ENCODE assay signal across 8 cellular contexts in genomic region chr17:7687908-7688807, GRCh38. TPM values are rescaled to one million over a fixed set of nuclear protein-coding genes. Genes with fewer than 3 reads are reported as not detected.
DNase-seq lines count a peak whose midpoint lies in the region; TF ChIP-seq lines count a peak whose summit lies in the region.

WRAP53 (plus strand) TSS chr17:7688477; CDS start chr17:7688649, 172 bp downstream.

- TF ChIP-seq CTCF in GM06990 (IDR thresholded peaks at IDR 0.05; ENCODE audit: insufficient read depth, low read length, poor library complexity, severe bottlenecking): peak; percentile 99

- H2AFZ ChIP-seq in neuronal stem cell (ENCODE audit: low read length): peak within 1 kb of the TSS; percentile 77

- DNase-seq in GM06990 (ENCODE audit: extremely low read depth, insufficient read length): peak; percentile 97
- peak; percentile 92 for DNase-seq in HEK293T (ENCODE audit: extremely low spot score)
- peak; percentile 98 for DNase-seq in MV-4-11 (lab: John Stamatoyannopoulos, UW)
- peak; percentile 99 for DNase-seq in SK-MEL-5 (ENCODE audit: low read depth, low spot score)
- DNase-seq in activated naive CD4-positive, alpha-beta T cell treated with Interleukin-2 at 50 U/mL for 16 hours: peak; percentile 96
- peak; percentile 98 for DNase-seq in foreskin melanocyte
- peak; percentile 99 for DNase-seq in neuronal stem cell (ENCODE audit: low spot score)
- peak; percentile 76 to 99 (median 96) for DNase-seq in substantia nigra (lab: John Stamatoyannopoulos, UW)

- H3K14ac ChIP-seq in neuronal stem cell (ENCODE audit: low read length): no peak within 1 kb of the TSS

- H3K18ac ChIP-seq in neuronal stem cell (ENCODE audit: low read length): peak within 1 kb of the TSS; percentile 57

- no peak within 1 kb of the TSS for H4K8ac ChIP-seq in neuronal stem cell (ENCODE audit: low read depth, low read length)

- peak within 1 kb of the TSS; percentile 94 for H2BK5ac ChIP-seq in neuronal stem cell (ENCODE audit: low read length)

- H3K36me3 ChIP-seq in GM06990 (ENCODE audit: control insufficient read depth, insufficient read depth, low read length) (no peaks in the 10 kb centered on the region; the same call in none of the 2 replicates), neuronal stem cell (replicated peaks in 1 of 2; ENCODE audit: control insufficient read depth in 2 of 2, insufficient read depth in 2 of 2, low read length in 2 of 2) (peaks cover 7 to 45% of the 10 kb centered on the region in 2 donors)

- H2BK120ac ChIP-seq in neuronal stem cell (ENCODE audit: low read depth, low read length): no peak within 1 kb of the TSS

- H3K79me1 ChIP-seq in neuronal stem cell (ENCODE audit: low read depth, low read length): no peaks in the 10 kb centered on the region

- H3K9me3 ChIP-seq in neuronal stem cell (replicated peaks in 1 of 2; ENCODE audit: control insufficient read depth in 2 of 2, insufficient read depth in 1 of 2, low read depth in 1 of 2, low read length in 2 of 2): no peaks in the 10 kb centered on the region

- no peaks in the 10 kb centered on the region for H3K27me3 ChIP-seq in GM06990 (replicated peaks; ENCODE audit: control insufficient read depth, insufficient read depth, low read length)
- no peaks in the 10 kb centered on the region for H3K27me3 ChIP-seq in neuronal stem cell (ENCODE audit: control insufficient read depth in 3 of 3, insufficient read depth in 3 of 3, low read depth in 1 of 3, low read length in 3 of 3)

- in situ Hi-C loops in SK-MEL-5 (cut with HindIII; ENCODE audit: low pct_unique_long_range_greater_than_20kb, low sequenced_read_pairs): no loop called here

- H3K4me1 ChIP-seq in neuronal stem cell (ENCODE audit: control insufficient read depth in 2 of 2, insufficient read depth in 1 of 2, low read depth in 1 of 2, low read length in 2 of 2): peaks cover 5 to 13% of the 10 kb centered on the region in 2 donors

- H3K9ac ChIP-seq in neuronal stem cell (ENCODE audit: low read depth, low read length, poor library complexity): peak within 1 kb of the TSS; percentile 75

- H3K4ac ChIP-seq in neuronal stem cell (ENCODE audit: low read length): no peak within 1 kb of the TSS

- H4K91ac ChIP-seq in neuronal stem cell (ENCODE audit: low read depth, low read length, poor library complexity): no peak within 1 kb of the TSS

- H3K4me2 ChIP-seq in neuronal stem cell (ENCODE audit: insufficient read depth, low read length, poor library complexity, severe bottlenecking): peak within 1 kb of the TSS; percentile 90

- peak within 1 kb of the TSS; percentile 83 for H3K23ac ChIP-seq in neuronal stem cell (ENCODE audit: low read depth, low read length, poor library complexity)

- POLR2A ChIA-PET in HEK293T (lab: Yijun Ruan, JAX): interaction anchor here (0.6 to 7.9 kb wide), 41 partner anchors 9 to 474 kb away, joined by 3 to 236 read pairs (median 7); partner anchors contain the start of genes ATP1B2, CD68, DNAH2 and EFNB3

- H2AK5ac ChIP-seq in neuronal stem cell (ENCODE audit: low read depth, low read length): peak within 1 kb of the TSS; percentile 58

- H3K27ac ChIP-seq in neuronal stem cell (replicated peaks; ENCODE audit: low read length) (peak within 1 kb of the TSS; percentile 96), substantia nigra (ENCODE audit: low read depth, low read length, poor library complexity, severe bottlenecking) (peak within 1 kb of the TSS; percentile 88)

- CTCF ChIA-PET in HEK293T (lab: Yijun Ruan, JAX): interaction anchor here (0.6 to 6.0 kb wide), 17 partner anchors 15 to 641 kb away, joined by 3 to 81 read pairs (median 4); partner anchors contain the start of genes ATP1B2, DNAH2, EFNB3 and FXR2

- no CpG with 5 or more reads among the region's 51 CpGs for WGBS in neuronal stem cell (ENCODE audit: extremely low coverage in 2 of 2, insufficient read length in 2 of 2, insufficient replicate concordance in 1 of 2), 2 donors

- no peak within 1 kb of the TSS for H2BK12ac ChIP-seq in neuronal stem cell (ENCODE audit: low read length)

- H2BK15ac ChIP-seq in neuronal stem cell (ENCODE audit: low read length): peak within 1 kb of the TSS; percentile 38

- H3K4me3 ChIP-seq in GM06990 (replicated peaks; ENCODE audit: low read depth, low read length): peak within 1 kb of the TSS; percentile 100
- H3K4me3 ChIP-seq in neuronal stem cell (ENCODE audit: low read length in 2 of 2): peak within 1 kb of the TSS; percentile 88 to 92

TF ChIP-seq in HEK293T, 16 proteins besides CTCF, POLR2A, EP300 and RAD21:
- TF ChIP-seq FOXA1 (IDR thresholded peaks at IDR 0.05) (no peak), FOXK2 (IDR thresholded peaks at IDR 0.05) (no peak), ARNT (IDR thresholded peaks at IDR 0.05) (no peak), ELF4 (IDR thresholded peaks at IDR 0.05) (0 out of 2 replicates have a peak, but pooled peaks have one; percentile 13), CTBP1 (IDR thresholded peaks at IDR 0.05; ENCODE audit: borderline replicate concordance) (no peak), TARDBP (IDR thresholded peaks at IDR 0.05) (no peak), HDGF (IDR thresholded peaks at IDR 0.05; ENCODE audit: borderline replicate concordance) (0 out of 2 replicates have a peak, but pooled peaks have one; percentile 70), SP1 (IDR thresholded peaks at IDR 0.05) (no peak), L3MBTL2 (conservative IDR thresholded peaks at IDR 0.05) (peak; percentile 41; the same call in 1 of the 2 replicates), LEF1 (IDR thresholded peaks at IDR 0.05; ENCODE audit: borderline replicate concordance) (no peak), SUZ12 (IDR thresholded peaks at IDR 0.05) (no peak), FOXM1 (IDR thresholded peaks at IDR 0.05; ENCODE audit: borderline replicate concordance) (no peak), PKNOX1 (IDR thresholded peaks at IDR 0.05) (peak; percentile 54), NFRKB (IDR thresholded peaks at IDR 0.05) (no peak), BHLHE40 (IDR thresholded peaks at IDR 0.05; ENCODE audit: borderline replicate concordance) (no peak), ZNF384 (IDR thresholded peaks at IDR 0.05) (no peak)

RNA-seq across cellular contexts. Expression of gene WRAP53, which starts in this region (rescaled TPM):
- total RNA-seq in SK-MEL-5 (2014; rRNA removed; shearing (Covaris generic)): 13.4 and 16.4 TPM in 2 replicates
- 21.8 and 23.3 TPM in 2 replicates for polyA plus RNA-seq in SK-MEL-5 (2015; cell fraction: cytosol; rRNA removed)
- 25.4 and 29.9 TPM in 2 replicates for polyA plus RNA-seq in SK-MEL-5 (2015; cell fraction: nucleus; rRNA removed)
- 20.0 TPM for polyA plus RNA-seq in neuronal stem cell (2013, experiment 1 of 2)
- 20.0 TPM for polyA plus RNA-seq in neuronal stem cell (2013, experiment 2 of 2)

Comparison
In these comparisons a context has a peak if more than half of its experiments do, and no peak if none do; other contexts are left out.
1. Peak in every context shown above with its lines: DNase-seq, H3K4me3 ChIP-seq and H3K27ac ChIP-seq.